In the genomic region with DNA sequence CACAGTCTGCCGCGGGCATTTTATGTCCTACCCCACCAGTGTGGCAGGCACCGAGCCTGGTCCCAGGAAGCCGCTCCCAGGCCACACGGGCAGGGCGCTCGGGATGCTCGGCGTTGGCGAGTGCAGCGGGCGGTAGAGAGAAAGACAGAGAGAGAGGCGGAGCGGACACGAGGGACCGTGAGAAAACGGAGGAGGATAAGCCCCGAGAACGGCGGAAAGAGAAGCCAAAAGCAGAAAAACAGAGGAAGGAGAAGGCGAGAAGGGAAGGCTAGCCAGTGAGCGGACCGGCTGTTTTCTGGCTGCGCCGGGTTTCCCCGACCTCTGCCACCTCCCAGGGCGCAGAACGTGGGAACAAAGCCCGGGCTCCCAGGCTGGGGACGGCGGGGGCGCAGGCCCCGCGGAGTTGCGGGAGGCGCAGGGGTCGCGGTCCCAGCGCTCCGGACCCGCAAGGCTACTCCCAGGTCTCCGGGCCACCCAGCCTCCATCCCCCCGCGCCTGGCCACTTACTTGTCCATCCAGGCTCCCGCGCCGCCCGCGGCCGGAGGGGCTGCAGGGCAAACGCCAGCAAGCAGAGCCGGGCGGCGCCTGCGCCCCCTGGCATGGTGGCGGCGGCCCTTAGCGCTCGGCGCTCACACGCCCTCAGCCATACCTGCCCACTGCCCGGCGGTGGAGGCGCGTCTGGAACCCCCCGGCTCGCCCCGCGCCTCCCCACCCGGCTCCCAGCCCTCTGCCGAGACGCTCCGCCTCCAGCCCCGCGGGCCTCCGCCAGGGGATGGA, we compare ENCODE assay signal across 9 cellular contexts. TPM values are rescaled to one million over a fixed set of nuclear protein-coding genes. Genes with fewer than 3 reads are reported as not detected.
A peak's percentile ranks its signal among the peaks of the same experiment; 100 is the strongest.
DNase-seq lines count a peak whose midpoint lies in the region; ATAC-seq, FAIRE-seq and TF ChIP-seq lines count a peak whose summit lies in the region.
"Had no signal": no experiment of that assay in that cellular context is flagged by ENCODE, and none has a peak within 500 bp of the region (broad histone marks: within the 10 kb centered on the region; RNA-seq: fewer than 3 reads in every experiment).

A gene with protein sequence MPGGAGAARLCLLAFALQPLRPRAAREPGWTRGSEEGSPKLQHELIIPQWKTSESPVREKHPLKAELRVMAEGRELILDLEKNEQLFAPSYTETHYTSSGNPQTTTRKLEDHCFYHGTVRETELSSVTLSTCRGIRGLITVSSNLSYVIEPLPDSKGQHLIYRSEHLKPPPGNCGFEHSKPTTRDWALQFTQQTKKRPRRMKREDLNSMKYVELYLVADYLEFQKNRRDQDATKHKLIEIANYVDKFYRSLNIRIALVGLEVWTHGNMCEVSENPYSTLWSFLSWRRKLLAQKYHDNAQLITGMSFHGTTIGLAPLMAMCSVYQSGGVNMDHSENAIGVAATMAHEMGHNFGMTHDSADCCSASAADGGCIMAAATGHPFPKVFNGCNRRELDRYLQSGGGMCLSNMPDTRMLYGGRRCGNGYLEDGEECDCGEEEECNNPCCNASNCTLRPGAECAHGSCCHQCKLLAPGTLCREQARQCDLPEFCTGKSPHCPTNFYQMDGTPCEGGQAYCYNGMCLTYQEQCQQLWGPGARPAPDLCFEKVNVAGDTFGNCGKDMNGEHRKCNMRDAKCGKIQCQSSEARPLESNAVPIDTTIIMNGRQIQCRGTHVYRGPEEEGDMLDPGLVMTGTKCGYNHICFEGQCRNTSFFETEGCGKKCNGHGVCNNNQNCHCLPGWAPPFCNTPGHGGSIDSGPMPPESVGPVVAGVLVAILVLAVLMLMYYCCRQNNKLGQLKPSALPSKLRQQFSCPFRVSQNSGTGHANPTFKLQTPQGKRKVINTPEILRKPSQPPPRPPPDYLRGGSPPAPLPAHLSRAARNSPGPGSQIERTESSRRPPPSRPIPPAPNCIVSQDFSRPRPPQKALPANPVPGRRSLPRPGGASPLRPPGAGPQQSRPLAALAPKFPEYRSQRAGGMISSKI (minus strand): TSS at position 680 of the 777 bp plus-strand sequence. CDS start 79 bp downstream, at position 601.

- CTCF ChIA-PET in HepG2 (lab: Yijun Ruan, JAX; ENCODE audit: low intra/inter-chr PET ratio, low total read pairs) = no interaction called here

- TF ChIP-seq CTCF in KMS-11 (conservative IDR thresholded peaks at IDR 0.05; ENCODE audit: low read depth, low read length) (no peak), HepG2 (CRISPR knock-in tag; IDR thresholded peaks at IDR 0.05) (no peak)

- FAIRE-seq in HepG2 (lab: Jason Lieb, UNC) = no peak
- FAIRE-seq: G401.6 had no signal

- ATAC-seq in HepG2 = peak; percentile 86
- ATAC-seq in HG03175 (IDR thresholded peaks at IDR 0.05; ENCODE audit: unreplicated experiment) = no peak

- no peaks in the 10 kb centered on the region for H3K27me3 ChIP-seq in KMS-11 (ENCODE audit: insufficient read depth, low read depth)
- peaks cover 2 to 27% of the 10 kb centered on the region in 2 experiments for H3K27me3 ChIP-seq in HepG2 (ENCODE audit: control insufficient read depth in 1 of 2, insufficient read depth in 2 of 2, low read length in 2 of 2)

- POLR2A ChIA-PET in HepG2 (lab: Yijun Ruan, JAX) = no interaction called here

- peaks cover 27% of the 10 kb centered on the region for H3K36me3 Mint-ChIP-seq in dendritic cell treated with granulocyte-macrophage colony-stimulating factor and Interleukin-4, amounts not matched to agents 40 ng/mL and 50 ng/mL, for 4 days (ENCODE audit: low read depth)

- peaks cover 24% of the 10 kb centered on the region for H3K27me3 Mint-ChIP-seq in dendritic cell treated with granulocyte-macrophage colony-stimulating factor and Interleukin-4, amounts not matched to agents 40 ng/mL and 50 ng/mL, for 4 days

- H3K4me3 ChIP-seq in KMS-11 (IDR thresholded peaks at IDR 0.05; ENCODE audit: insufficient read depth, low read depth, low read length) (no peak within 1 kb of the TSS), HepG2 (replicated peaks in 1 of 3; ENCODE audit: insufficient read depth in 1 of 3, low read depth in 2 of 3, low read length in 3 of 3) (peak within 1 kb of the TSS; percentile 52 to 71 (median 66))

- H3K9me3 ChIP-seq in HepG2 (ENCODE audit: low read length) = no peaks in the 10 kb centered on the region

- no peak within 1 kb of the TSS; the same call in 1 of the 2 replicates for H3K9ac ChIP-seq in KMS-11
- H3K9ac ChIP-seq in HepG2 (ENCODE audit: insufficient read depth, low read depth, low read length) = 0 out of 2 replicates have a peak within 1 kb of the TSS, but pooled peaks have one; percentile 8

- intact Hi-C loops in dendritic cell treated with granulocyte-macrophage colony-stimulating factor and Interleukin-4, amounts not matched to agents 40 ng/mL and 50 ng/mL, for 4 days (cut with micrococcal nuclease) = no loop called here
- intact Hi-C loops in HepG2 (cut with micrococcal nuclease; ENCODE audit: unreplicated experiment) = no loop called here

- DNase-seq in NCI-H524 (lab: John Stamatoyannopoulos, UW) = peak; percentile 43 to 50
- DNase-seq in NCI-H524 treated with DMSO at 0.1 percent for 48 hours (lab: John Stamatoyannopoulos, UW) = no peak
- peak; percentile 4 to 39 (median 30) for DNase-seq in activated CD4-positive, CD25-positive, alpha-beta regulatory T cell (lab: John Stamatoyannopoulos, UW)
- DNase-seq in HepG2 (ENCODE audit: low spot score) = no peak
- DNase-seq in stimulated activated CD8-positive, alpha-beta memory T cell treated with anti-CD3 and anti-CD28 coated beads, Interleukin-4, amount 100 ng/mL, for 48 hours = peak; percentile 50

- H3K4me1 ChIP-seq in KMS-11 (ENCODE audit: low read depth, poor library complexity, severe bottlenecking) (no peaks in the 10 kb centered on the region), HepG2 (ENCODE audit: insufficient read depth, low read length) (peaks cover 7% of the 10 kb centered on the region; the same call in 1 of the 2 replicates)

- TF ChIP-seq EP300 in HepG2 (IDR thresholded peaks at IDR 0.05; ENCODE audit: low read depth in 2 of 2, low read length in 2 of 2) = no peak
- TF ChIP-seq EP300 in HepG2 (CRISPR knock-in tag; IDR thresholded peaks at IDR 0.05; ENCODE audit: borderline replicate concordance) = no peak

- H3K4me2 ChIP-seq in KMS-11 (peak within 1 kb of the TSS; percentile 57; the same call in 1 of the 2 replicates), HepG2 (ENCODE audit: low read depth, low read length) (peak within 1 kb of the TSS; percentile 85)

- no peaks in the 10 kb centered on the region for H3K36me3 ChIP-seq in KMS-11 (ENCODE audit: insufficient read depth)
- H3K36me3 ChIP-seq in HepG2 (replicated peaks in 1 of 2; ENCODE audit: control insufficient read depth in 1 of 2, insufficient read depth in 2 of 2, low read length in 2 of 2) = no peaks in the 10 kb centered on the region

- H4K20me1 ChIP-seq in KMS-11 (ENCODE audit: insufficient read depth) (no peaks in the 10 kb centered on the region), HepG2 (ENCODE audit: insufficient read depth, low read length) (no peaks in the 10 kb centered on the region)

- H2AFZ ChIP-seq in KMS-11 (ENCODE audit: low read depth) (peak within 1 kb of the TSS; percentile 75), HepG2 (ENCODE audit: low read length) (no peak within 1 kb of the TSS)

- H3K9me3 Mint-ChIP-seq in dendritic cell treated with granulocyte-macrophage colony-stimulating factor and Interleukin-4, amounts not matched to agents 40 ng/mL and 50 ng/mL, for 4 days = no peaks in the 10 kb centered on the region

- 4% methylated on average over 25 of the region's 76 CpGs for WGBS in HepG2 (ENCODE audit: low lambda C conversion rate)

- peaks cover 74% of the 10 kb centered on the region for H3K4me1 Mint-ChIP-seq in dendritic cell treated with granulocyte-macrophage colony-stimulating factor and Interleukin-4, amounts not matched to agents 40 ng/mL and 50 ng/mL, for 4 days (ENCODE audit: low read depth)

- no peak for TF ChIP-seq RAD21 in HepG2 (CRISPR knock-in tag; IDR thresholded peaks at IDR 0.05)

- H3K79me2 ChIP-seq in KMS-11 (ENCODE audit: insufficient read depth, low read depth) = no peaks in the 10 kb centered on the region
- H3K79me2 ChIP-seq in HepG2 (ENCODE audit: insufficient read depth, low read length) = no peaks in the 10 kb centered on the region

- H3K4me3 Mint-ChIP-seq in dendritic cell treated with granulocyte-macrophage colony-stimulating factor and Interleukin-4, amounts not matched to agents 40 ng/mL and 50 ng/mL, for 4 days = peak within 1 kb of the TSS; percentile 94

- peak within 1 kb of the TSS; percentile 96 for H3K27ac Mint-ChIP-seq in dendritic cell treated with granulocyte-macrophage colony-stimulating factor and Interleukin-4, amounts not matched to agents 40 ng/mL and 50 ng/mL, for 4 days

- in situ Hi-C loops in HepG2 (cut with HindIII; ENCODE audit: extremely low pct_ligation_motif_present, low pct_unique_long_range_greater_than_20kb) = no loop called here

- no TSS peak for BruUV-seq in HepG2 (replicated peaks; lab: Mats Ljungman, UMichigan)

- H3K27ac ChIP-seq in KMS-11 (no peak within 1 kb of the TSS), HepG2 (ENCODE audit: extremely low read length, insufficient read depth, low read length) (no peak within 1 kb of the TSS)

- TF ChIP-seq POLR2A in HepG2 (IDR thresholded peaks at IDR 0.05; ENCODE audit: insufficient read depth in 1 of 2, low read depth in 2 of 2, low read length in 2 of 2) = no peak

RNA-seq across cellular contexts. Expression of the gene that starts here (rescaled TPM):
- total RNA-seq in HepG2 (2016; rRNA removed; fragmentation: Illumina TruSeq; extraction: Trizol) = 0.24 and 0.38 TPM in 2 replicates
- total RNA-seq in HepG2 (2016; cell fraction: cytosol; rRNA removed; fragmentation: Illumina TruSeq; extraction: Trizol; ENCODE audit: low read depth) = 0.18 TPM in 1 of 2 replicates, not detected in the other
- total RNA-seq in HepG2 (2016; cell fraction: insoluble cytoplasmic fraction; rRNA removed; fragmentation: Illumina TruSeq; extraction: Trizol) = 0.13 and 0.28 TPM in 2 replicates
- total RNA-seq in HepG2 (2016; cell fraction: membrane; rRNA removed; fragmentation: Illumina TruSeq; extraction: Trizol) = 0.15 and 0.17 TPM in 2 replicates
- 0.41 and 0.50 TPM in 2 replicates for total RNA-seq in HepG2 (2016; cell fraction: nucleus; rRNA removed; fragmentation: Illumina TruSeq; extraction: Trizol)
- polyA plus RNA-seq in HepG2 (2011; rRNA removed) = 0.61 and 0.74 TPM in 2 replicates
- polyA plus RNA-seq in HepG2 (2011; cell fraction: cytosol; rRNA removed) = 0.31 and 0.35 TPM in 2 replicates
- 1.1 and 1.4 TPM in 2 replicates for polyA plus RNA-seq in HepG2 (2011; cell fraction: nucleus; rRNA removed)
- 0.21 and 0.23 TPM in 2 replicates for polyA plus RNA-seq in HepG2 (2012)
- 0.03 TPM in 1 of 2 replicates, not detected in the other for polyA plus RNA-seq in HepG2 (2016; cell fraction: cytosol; fragmentation: Illumina TruSeq; extraction: Trizol; ENCODE audit: low read depth)
- 0.03 and 0.07 TPM in 2 replicates for polyA plus RNA-seq in HepG2 (2016; cell fraction: insoluble cytoplasmic fraction; fragmentation: Illumina TruSeq; extraction: Trizol; ENCODE audit: low read depth)
- 0.12 TPM in 1 of 2 replicates, not detected in the other for polyA plus RNA-seq in HepG2 (2016; cell fraction: membrane; fragmentation: Illumina TruSeq; extraction: Trizol; ENCODE audit: low read depth)
- polyA plus RNA-seq in HepG2 (2016; cell fraction: nucleus; fragmentation: Illumina TruSeq; extraction: Trizol; ENCODE audit: insufficient read depth, low read depth) = 0.52 and 0.73 TPM in 2 replicates
- 0.12 and 1.3 TPM in 2 replicates for polyA minus RNA-seq in HepG2 (2011; rRNA and poly(A)+ RNA removed; ENCODE audit: low replicate concordance)
- 0.53 and 0.69 TPM in 2 replicates for polyA minus RNA-seq in HepG2 (2011; cell fraction: cytosol; rRNA and poly(A)+ RNA removed)
- 0.77 and 0.87 TPM in 2 replicates for polyA minus RNA-seq in HepG2 (2011; cell fraction: nucleus; rRNA and poly(A)+ RNA removed)

Comparison
In these comparisons a context has a peak if more than half of its experiments do, and no peak if none do; other contexts are left out.
1. DNase-seq: peak in NCI-H524 (2 of 2), activated CD4-positive, CD25-positive, alpha-beta regulatory T cell (4 of 4) and stimulated activated CD8-positive, alpha-beta memory T cell treated with anti-CD3 and anti-CD28 coated beads, Interleukin-4, amount 100 ng/mL, for 48 hours (single experiment); none in NCI-H524 treated with DMSO at 0.1 percent for 48 hours (single experiment) and HepG2 (single experiment).